ENCODE assay signal across 8 cellular contexts in the genomic region with DNA sequence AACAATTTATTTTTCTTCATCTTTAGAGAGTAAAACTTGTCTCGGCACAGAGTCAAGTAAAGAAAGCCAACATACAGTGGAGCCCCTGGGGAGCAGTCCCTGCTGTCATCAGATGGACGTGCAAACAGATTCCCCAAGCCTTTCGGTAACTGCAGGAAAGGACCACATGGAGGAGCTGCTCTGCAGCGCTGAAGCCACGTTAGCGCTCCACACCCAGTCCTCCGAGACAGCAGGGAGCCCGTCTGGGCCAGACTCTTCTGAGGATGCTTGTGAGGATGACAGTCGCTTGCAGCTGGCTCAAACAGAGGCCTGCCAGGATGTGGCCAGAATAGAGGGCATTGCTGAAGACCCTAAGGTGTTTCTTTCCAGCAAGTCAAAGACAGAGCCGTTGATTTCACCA.
DNase-seq lines count a peak whose midpoint lies in the region; ATAC-seq and TF ChIP-seq lines count a peak whose summit lies in the region.
"Had no signal": no experiment of that assay in that cellular context is flagged by ENCODE, and none has a peak within 500 bp of the region (broad histone marks: within the 10 kb centered on the region; RNA-seq: fewer than 3 reads in every experiment).

No MANE protein-coding gene starts in this region.

- 0% methylated on average over 2 of the region's 10 CpGs; no CpG with 5 or more reads in 1 of the 2 experiments for WGBS in IMR-90 (ENCODE audit: extremely low coverage in 2 of 2, insufficient read length in 1 of 2), 2 experiments

- TF ChIP-seq POLR2A in IMR-90 (IDR thresholded peaks at IDR 0.05; ENCODE audit: low read depth, low read length) = no peak

- H3K4me1 Mint-ChIP-seq in activated CD4-positive, alpha-beta memory T cell treated with anti-CD3 and anti-CD28 coated beads for 36 hours (ENCODE audit: low read depth) = peaks cover 6% of the 10 kb centered on the region

- peaks cover 18 to 40% of the 10 kb centered on the region in 2 experiments; a peak in 3 of 4 replicates for H3K79me1 ChIP-seq in IMR-90 (ENCODE audit: low read depth in 1 of 2, low read length in 2 of 2)

- POLR2A ChIA-PET in IMR-90 (lab: Charles Lee; ENCODE audit: unreplicated experiment) = no interaction called here
- POLR2A ChIA-PET in activated CD4-positive, alpha-beta memory T cell treated with anti-CD3 and anti-CD28 coated beads for 36 hours (lab: Charles Lee) = no interaction called here

- H3K27ac ChIP-seq in IMR-90 (ENCODE audit: insufficient read depth, low read length) = peak overlapping the region; percentile 0; the same call in 1 of the 2 replicates

- peak; percentile 67 for TF ChIP-seq RAD21 in IMR-90 (IDR thresholded peaks at IDR 0.05; ENCODE audit: low read length)

- no peaks in the 10 kb centered on the region for H3K9me3 ChIP-seq in IMR-90 (ENCODE audit: control insufficient read depth, insufficient read depth, low read length)

- H3K9me3 Mint-ChIP-seq in activated CD4-positive, alpha-beta memory T cell treated with anti-CD3 and anti-CD28 coated beads for 36 hours = no peaks in the 10 kb centered on the region

- no peak overlapping the region for H3K27ac Mint-ChIP-seq in activated CD4-positive, alpha-beta memory T cell treated with anti-CD3 and anti-CD28 coated beads for 36 hours
- H3K27ac Mint-ChIP-seq: natural killer cell had no signal

- no peaks in the 10 kb centered on the region for H3K27me3 ChIP-seq in IMR-90 (ENCODE audit: control insufficient read depth, insufficient read depth, low read length)

- peak overlapping the region; percentile 37; the same call in 1 of the 2 replicates for H4K91ac ChIP-seq in IMR-90 (ENCODE audit: insufficient read depth, low read depth, low read length)

- no peak overlapping the region for H2BK5ac ChIP-seq in IMR-90 (ENCODE audit: low read depth, low read length, poor library complexity, severe bottlenecking)

- peak overlapping the region; percentile 46 to 62; a peak in 2 of 4 replicates for H4K8ac ChIP-seq in IMR-90 (ENCODE audit: low read depth in 2 of 2, low read length in 2 of 2)

- H3K4me2 ChIP-seq in IMR-90 (ENCODE audit: low read depth, low read length) = peak overlapping the region; percentile 6; the same call in 1 of the 2 replicates

- 0 out of 2 replicates have a peak overlapping the region, but pooled peaks have one; percentile 22 for H3K14ac ChIP-seq in IMR-90 (replicated peaks; ENCODE audit: low read depth, low read length)

- peak overlapping the region; percentile 0 for H2AK9ac ChIP-seq in IMR-90 (replicated peaks; ENCODE audit: low read depth, low read length, poor library complexity)

- ATAC-seq in IMR-90 (ENCODE audit: low read depth) = peak; percentile 97
- ATAC-seq in GM21515 (IDR thresholded peaks at IDR 0.05; ENCODE audit: unreplicated experiment) = no peak
- no peak for ATAC-seq in GM21528 (IDR thresholded peaks at IDR 0.05; ENCODE audit: low FRiP score, unreplicated experiment)
- ATAC-seq: natural killer cell had no signal

- DNase-seq in IMR-90 (peak; percentile 71), astrocyte of the hippocampus (ENCODE audit: low read depth, low spot score) (peak; percentile 63), iPS-NIHi7 (ENCODE audit: extremely low spot score) (peak; percentile 90), superior temporal gyrus (ENCODE audit: extremely low spot score) (peak; percentile 76)
- no peak for DNase-seq in activated CD4-positive, alpha-beta memory T cell treated with anti-CD3 and anti-CD28 coated beads for 36 hours
- DNase-seq: natural killer cell had no signal

- no peak overlapping the region for H3K18ac ChIP-seq in IMR-90 (ENCODE audit: low read depth, low read length)

- no peaks in the 10 kb centered on the region; the same call in 1 of the 2 replicates for H3K9me1 ChIP-seq in IMR-90 (ENCODE audit: insufficient read depth, low read length)

- H3K56ac ChIP-seq in IMR-90 (ENCODE audit: extremely low read depth, insufficient read depth, low read length) = no peak overlapping the region

- H3K27me3 Mint-ChIP-seq in activated CD4-positive, alpha-beta memory T cell treated with anti-CD3 and anti-CD28 coated beads for 36 hours = no peaks in the 10 kb centered on the region

- peaks cover 16% of the 10 kb centered on the region for H3K36me3 ChIP-seq in IMR-90 (ENCODE audit: control insufficient read depth, insufficient read depth, low read length)

- H3K36me3 Mint-ChIP-seq in activated CD4-positive, alpha-beta memory T cell treated with anti-CD3 and anti-CD28 coated beads for 36 hours = peaks cover 43% of the 10 kb centered on the region

- in situ Hi-C loops in IMR-90 (cut with MboI; ENCODE audit: low sequenced_read_pairs) = no loop called here

- H2AFZ ChIP-seq in IMR-90 (replicated peaks; ENCODE audit: low read length, poor library complexity) = peak overlapping the region; percentile 85

- no peak overlapping the region for H3K9ac ChIP-seq in IMR-90 (ENCODE audit: low read depth, low read length)

- dilution Hi-C loops in IMR-90 (cut with HindIII; ENCODE audit: low sequenced_read_pairs, unreplicated experiment) = no loop called here

- 0 out of 2 replicates have a peak overlapping the region, but pooled peaks have one; percentile 2 for H2AK5ac ChIP-seq in IMR-90 (ENCODE audit: low read depth, low read length)

- H3K4me3 Mint-ChIP-seq in activated CD4-positive, alpha-beta memory T cell treated with anti-CD3 and anti-CD28 coated beads for 36 hours = no peak overlapping the region
- H3K4me3 Mint-ChIP-seq: natural killer cell had no signal

- H2BK20ac ChIP-seq in IMR-90 (ENCODE audit: low read depth, low read length) = peak overlapping the region; percentile 0; the same call in 1 of the 2 replicates

- H2BK120ac ChIP-seq in IMR-90 (ENCODE audit: low read depth, low read length) = peak overlapping the region; percentile 29; the same call in 1 of the 2 replicates

- H4K5ac ChIP-seq in IMR-90 (ENCODE audit: low read depth, low read length) = peak overlapping the region; percentile 19; the same call in 1 of the 2 replicates

- no peaks in the 10 kb centered on the region for H4K20me1 ChIP-seq in IMR-90 (ENCODE audit: insufficient read depth, low read length)

- no peak overlapping the region for H3K4me3 ChIP-seq in IMR-90 (ENCODE audit: insufficient read depth, low read depth, low read length)

- CTCF ChIA-PET in IMR-90 (lab: Yijun Ruan, JAX) = interaction anchor here (0.7 to 1.9 kb wide), 5 partner anchors 19 to 85 kb away, joined by 3 to 6 read pairs (median 3); no protein-coding TSS in a partner anchor
- CTCF ChIA-PET in activated CD4-positive, alpha-beta memory T cell treated with anti-CD3 and anti-CD28 coated beads for 36 hours (lab: Charles Lee) = no interaction called here

- no peak overlapping the region for H2BK15ac ChIP-seq in IMR-90 (ENCODE audit: low read depth, low read length)

- no peak overlapping the region for H3K23ac ChIP-seq in IMR-90 (ENCODE audit: low read depth, low read length)

- no TSS peak for BruUV-seq in IMR-90 (replicated peaks; lab: Mats Ljungman, UMichigan)

- peaks cover 4% of the 10 kb centered on the region for H3K4me1 ChIP-seq in IMR-90 (ENCODE audit: control insufficient read depth, insufficient read depth, low read length)

- intact Hi-C loops in IMR-90 (cut with micrococcal nuclease) = loop anchor here (2.0 to 5.0 kb wide), 2 partner anchors 40 to 108 kb away; no protein-coding TSS in a partner anchor
- intact Hi-C loops in activated CD4-positive, alpha-beta memory T cell treated with anti-CD3 and anti-CD28 coated beads for 36 hours (cut with micrococcal nuclease) = no loop called here

- H3K4ac ChIP-seq in IMR-90 (ENCODE audit: low read depth, low read length) = peak overlapping the region; percentile 64

- TF ChIP-seq CTCF in IMR-90 (conservative IDR thresholded peaks at IDR 0.05; ENCODE audit: low read depth, low read length) = peak; percentile 57

TF ChIP-seq in IMR-90, 13 proteins besides CTCF, POLR2A, EP300 and RAD21:
- TF ChIP-seq ELK1 (IDR thresholded peaks at IDR 0.05; ENCODE audit: borderline replicate concordance, low read depth, low read length) (no peak), SMC3 (IDR thresholded peaks at IDR 0.05; ENCODE audit: low read depth, low read length) (peak; percentile 59), MXI1 (IDR thresholded peaks at IDR 0.05; ENCODE audit: borderline replicate concordance, low read depth, low read length) (peak; percentile 53; the same call in 1 of the 2 replicates)
